In genomic region chr12:100554608-100555077, GRCh38 we compare ENCODE assay signal across 8 cellular contexts. TPM values are rescaled to one million over a fixed set of nuclear protein-coding genes. Genes with fewer than 3 reads are reported as not detected.
DNase-seq lines count a peak whose midpoint lies in the region; ATAC-seq and TF ChIP-seq lines count a peak whose summit lies in the region.

No MANE protein-coding gene starts in this region.

- no peaks in the 10 kb centered on the region for H3K9me3 ChIP-seq in CD4-positive, alpha-beta T cell (ENCODE audit: control insufficient read depth, low read length)
- H3K9me3 ChIP-seq in body of pancreas = no peaks in the 10 kb centered on the region
- H3K9me3 ChIP-seq in testis = no peaks in the 10 kb centered on the region

- DNase-seq in CD4-positive, alpha-beta T cell = no peak
- DNase-seq in NCI-H526 treated with DMSO at 0.1 percent for 48 hours (lab: John Stamatoyannopoulos, UW) = peak; percentile 84
- peak in 3 of 4 donors; percentile 28 to 69 (median 38) for DNase-seq in body of pancreas
- peak in 2 of 3 donors; percentile 14 to 15 for DNase-seq in immature natural killer cell
- no peak for DNase-seq in testis

- no peak overlapping the region for H3K4me3 ChIP-seq in body of pancreas
- H3K4me3 ChIP-seq in testis = no peak overlapping the region

- H3K27me3 Mint-ChIP-seq in CD4-positive, alpha-beta T cell = peaks cover 20% of the 10 kb centered on the region
- H3K27me3 Mint-ChIP-seq in immature natural killer cell (ENCODE audit: low read depth in 3 of 3) = peaks cover 1 to 4% (median 2%) of the 10 kb centered on the region in 3 donors

- H3K27ac ChIP-seq in CD4-positive, alpha-beta T cell (ENCODE audit: low read depth, low read length) = no peak overlapping the region
- H3K27ac ChIP-seq in body of pancreas (no peak overlapping the region), testis (no peak overlapping the region)

- TF ChIP-seq POLR2A in body of pancreas (IDR thresholded peaks at IDR 0.05) (no peak), testis (IDR thresholded peaks at IDR 0.05) (no peak)

- H3K27me3 ChIP-seq in CD4-positive, alpha-beta T cell (ENCODE audit: control insufficient read depth, insufficient read depth, low read length) = no peaks in the 10 kb centered on the region
- no peaks in the 10 kb centered on the region for H3K27me3 ChIP-seq in body of pancreas
- no peaks in the 10 kb centered on the region for H3K27me3 ChIP-seq in testis

- no peaks in the 10 kb centered on the region for H3K4me1 Mint-ChIP-seq in CD4-positive, alpha-beta T cell (ENCODE audit: low read depth)
- no peaks in the 10 kb centered on the region for H3K4me1 Mint-ChIP-seq in immature natural killer cell

- WGBS in body of pancreas, 2 donors = 0% methylated on average over 1 of the region's 1 CpG
- 0 to 15% methylated on average over 1 of the region's 1 CpG for WGBS in testis, 2 donors

- intact Hi-C loops in CD4-positive, alpha-beta T cell (cut with DNase I, micrococcal nuclease) = loop anchor here (2.0 to 10.0 kb wide), 4 partner anchors 320 to 1512 kb away; no protein-coding TSS in a partner anchor
- intact Hi-C loops in body of pancreas (cut with DNase I) (loop anchor here (10.0 kb wide), 1 partner anchor 320 kb away; no protein-coding TSS in a partner anchor), testis (cut with DNase I; ENCODE audit: low total_unique reads) (loop anchor here (5.0 kb wide), 1 partner anchor 207 kb away; no protein-coding TSS in a partner anchor)

- H3K27ac Mint-ChIP-seq in CD4-positive, alpha-beta T cell = no peak overlapping the region
- no peak overlapping the region for H3K27ac Mint-ChIP-seq in immature natural killer cell

- H3K36me3 ChIP-seq in body of pancreas (replicated peaks in 1 of 2; ENCODE audit: insufficient read depth in 1 of 2, low read depth in 2 of 2) = no peaks in the 10 kb centered on the region
- H3K36me3 ChIP-seq in testis (ENCODE audit: low read depth, missing control alignments) = no peaks in the 10 kb centered on the region

- H3K4me1 ChIP-seq in body of pancreas = peaks cover 12% of the 10 kb centered on the region
- H3K4me1 ChIP-seq in testis = no peaks in the 10 kb centered on the region

- H3K9me3 Mint-ChIP-seq in CD4-positive, alpha-beta T cell = no peaks in the 10 kb centered on the region
- H3K9me3 Mint-ChIP-seq in immature natural killer cell = peaks cover 0 to 2% (median 0%) of the 10 kb centered on the region in 6 donors

- ATAC-seq in CD4-positive, alpha-beta T cell (ENCODE audit: poor library complexity) = no peak
- ATAC-seq in HG03354 (IDR thresholded peaks at IDR 0.05; ENCODE audit: poor library complexity, severe bottlenecking, unreplicated experiment) (peak; percentile 46), body of pancreas (peak; percentile 93), GM19397 (IDR thresholded peaks at IDR 0.05; ENCODE audit: unreplicated experiment) (no peak), GM18907 (IDR thresholded peaks at IDR 0.05; ENCODE audit: unreplicated experiment) (no peak)

- H3K4me3 Mint-ChIP-seq in CD4-positive, alpha-beta T cell = no peak overlapping the region
- H3K4me3 Mint-ChIP-seq in immature natural killer cell = no peak overlapping the region

- CTCF ChIA-PET in CD4-positive, alpha-beta T cell (lab: Charles Lee) = no interaction called here

- no peaks in the 10 kb centered on the region for H3K36me3 Mint-ChIP-seq in CD4-positive, alpha-beta T cell (ENCODE audit: low read depth)
- no peaks in the 10 kb centered on the region for H3K36me3 Mint-ChIP-seq in immature natural killer cell

- POLR2A ChIA-PET in CD4-positive, alpha-beta T cell (lab: Charles Lee) = no interaction called here

- TF ChIP-seq CTCF in CD4-positive, alpha-beta T cell (IDR thresholded peaks at IDR 0.05) = peak; percentile 53
- TF ChIP-seq CTCF in body of pancreas (IDR thresholded peaks at IDR 0.05) (peak; percentile 76 to 99 (median 93)), testis (IDR thresholded peaks at IDR 0.05) (peak; percentile 94 to 99 (median 96))

RNA-seq across cellular contexts. Expression of gene GAS2L3, which starts 18.8 kb away (rescaled TPM):
- under 1 TPM; 0.22 to 0.27 TPM for total RNA-seq in CD4-positive, alpha-beta T cell
- total RNA-seq in body of pancreas (1 to 10 TPM; 2.1 to 2.3 TPM), testis (10 to 100 TPM in 1 of 2 donors, 1 to 10 TPM in 1; 9.7 to 11.8 TPM)
- polyA plus RNA-seq in immature natural killer cell (under 1 TPM in 1 of 3 donors, not detected in 2; 0.30 TPM), testis (ENCODE audit: insufficient read depth, low read depth, low replicate concordance) (10.4 TPM)

Comparison
In these comparisons a context has a peak if more than half of its experiments do, and no peak if none do; other contexts are left out.
1. ATAC-seq: peak in HG03354 (single experiment) and body of pancreas (single experiment); none in CD4-positive, alpha-beta T cell (single experiment), GM19397 (single experiment) and GM18907 (single experiment).
2. DNase-seq: peak in NCI-H526 treated with DMSO at 0.1 percent for 48 hours (single experiment), body of pancreas (3 of 4) and immature natural killer cell (2 of 3); none in CD4-positive, alpha-beta T cell (0 of 10) and testis (single experiment).
3. Peak in every context shown above with its lines, with median percentiles within 50 percentile points of each other: CTCF ChIP-seq.